Comparison of ENCODE assay signal across 19 cellular contexts in genomic region chr18:23752796-23753195, GRCh38.
DNase-seq lines count a peak whose midpoint lies in the region; ATAC-seq and TF ChIP-seq lines count a peak whose summit lies in the region.
"Had no signal": no experiment of that assay in that cellular context is flagged by ENCODE, and none has a peak within 500 bp of the region (broad histone marks: within the 10 kb centered on the region; RNA-seq: fewer than 3 reads in every experiment).

No MANE protein-coding gene starts in this region.

- H3K4me1 ChIP-seq in right atrium auricular region (no peaks in the 10 kb centered on the region), esophagus muscularis mucosa (peaks cover 0 to 21% (median 18%) of the 10 kb centered on the region in 4 donors), upper lobe of right lung (no peaks in the 10 kb centered on the region), spleen (no peaks in the 10 kb centered on the region)
- H3K4me1 ChIP-seq: left lung, right lobe of liver, transverse colon had no signal

- DNase-seq in Right ventricle myocardium inferior (ENCODE audit: missing footprints) (no peak), right atrium auricular region (ENCODE audit: low spot score) (no peak), esophagus muscularis mucosa (ENCODE audit: extremely low spot score) (peak; percentile 86), mesothelial cell of epicardium (ENCODE audit: low spot score in 2 of 2, unreplicated experiment in 2 of 2) (no peak), upper lobe of right lung (no peak), immature natural killer cell (no peak), spleen (no peak), T-helper 2 cell (no peak)
- DNase-seq: activated CD4-positive, alpha-beta T cell treated with anti-CD3 and anti-CD28 coated beads, Interleukin-2, amount 10 ng/mL, durations not matched to agents 7 days and 5 days; CD8-positive, alpha-beta T cell; cerebellar nuclear complex; EL; GOT3; left lung; NCI-H1417 treated with DMSO at 0.1 percent for 48 hours; right lobe of liver; transverse colon had no signal

- H3K36me3 ChIP-seq in right atrium auricular region (no peaks in the 10 kb centered on the region), esophagus muscularis mucosa (peaks cover 0 to 5% (median 0%) of the 10 kb centered on the region in 4 donors), upper lobe of right lung (no peaks in the 10 kb centered on the region), spleen (no peaks in the 10 kb centered on the region)
- H3K36me3 ChIP-seq: left lung, right lobe of liver, transverse colon had no signal

- intact Hi-C loops in Right ventricle myocardium inferior (cut with DNase I) (no loop called here), esophagus muscularis mucosa (cut with DNase I) (no loop called here), upper lobe of right lung (cut with DNase I) (no loop called here), spleen (cut with DNase I; ENCODE audit: low total_unique reads) (no loop called here)

- H3K27me3 Mint-ChIP-seq in mesothelial cell of epicardium (ENCODE audit: low read depth) (no peaks in the 10 kb centered on the region), immature natural killer cell (ENCODE audit: low read depth in 3 of 3) (peaks cover 3 to 8% (median 6%) of the 10 kb centered on the region in 3 donors)

- no peak for TF ChIP-seq EP300 in esophagus muscularis mucosa (IDR thresholded peaks at IDR 0.05)

- H3K27ac ChIP-seq in right atrium auricular region (no peak overlapping the region), esophagus muscularis mucosa (replicated peaks in 1 of 4) (peak overlapping the region in 1 of 4 donors; percentile 31), upper lobe of right lung (no peak overlapping the region), spleen (no peak overlapping the region)
- H3K27ac ChIP-seq: left lung, right lobe of liver, transverse colon had no signal

- H3K9me3 Mint-ChIP-seq in mesothelial cell of epicardium (peaks cover 10% of the 10 kb centered on the region), immature natural killer cell (no peaks in the 10 kb centered on the region)
- H3K9me3 Mint-ChIP-seq: activated naive CD4-positive, alpha-beta T cell treated with anti-CD3 and anti-CD28 coated beads, Interleukin-2, amount 50 U/mL, for 24 hours; nephron had no signal

- H3K4me3 ChIP-seq in right atrium auricular region (no peak overlapping the region), esophagus muscularis mucosa (no peak overlapping the region), upper lobe of right lung (no peak overlapping the region), spleen (no peak overlapping the region)
- H3K4me3 ChIP-seq: left lung, right lobe of liver, transverse colon had no signal

- TF ChIP-seq POLR2A in esophagus muscularis mucosa (IDR thresholded peaks at IDR 0.05; ENCODE audit: low read depth), result no peak
- TF ChIP-seq POLR2A in spleen (IDR thresholded peaks at IDR 0.05), result no peak

- TF ChIP-seq CTCF in right atrium auricular region (IDR thresholded peaks at IDR 0.05) (no peak), esophagus muscularis mucosa (IDR thresholded peaks at IDR 0.05) (no peak), mesothelial cell of epicardium (IDR thresholded peaks at IDR 0.05; ENCODE audit: unreplicated experiment) (no peak), upper lobe of right lung (IDR thresholded peaks at IDR 0.05) (no peak), spleen (IDR thresholded peaks at IDR 0.05 in 8 of 11, conservative IDR thresholded peaks at IDR 0.05 in 3 of 11) (no peak)

- peak; percentile 78 for ATAC-seq in Right ventricle myocardium inferior
- ATAC-seq in upper lobe of right lung, result peak; percentile 28
- ATAC-seq: CD8-positive, alpha-beta T cell; left lung; right lobe of liver had no signal

- H3K4me1 Mint-ChIP-seq in mesothelial cell of epicardium (peaks cover 10% of the 10 kb centered on the region), immature natural killer cell (no peaks in the 10 kb centered on the region)
- H3K4me1 Mint-ChIP-seq: activated CD4-positive, alpha-beta T cell treated with anti-CD3 and anti-CD28 coated beads, Interleukin-2, amount 10 ng/mL, durations not matched to agents 7 days and 5 days; activated naive CD4-positive, alpha-beta T cell treated with anti-CD3 and anti-CD28 coated beads, Interleukin-2, amount 50 U/mL, for 24 hours had no signal

- H3K9me3 ChIP-seq in right atrium auricular region (no peaks in the 10 kb centered on the region), esophagus muscularis mucosa (no peaks in the 10 kb centered on the region), upper lobe of right lung (no peaks in the 10 kb centered on the region), spleen (peaks cover 0 to 8% (median 0%) of the 10 kb centered on the region in 8 donors)
- H3K9me3 ChIP-seq: left lung, right lobe of liver, transverse colon had no signal

- H3K4me3 Mint-ChIP-seq in mesothelial cell of epicardium (no peak overlapping the region), immature natural killer cell (no peak overlapping the region)
- H3K4me3 Mint-ChIP-seq: activated CD4-positive, alpha-beta T cell treated with anti-CD3 and anti-CD28 coated beads, Interleukin-2, amount 10 ng/mL, durations not matched to agents 7 days and 5 days; activated naive CD4-positive, alpha-beta T cell treated with anti-CD3 and anti-CD28 coated beads, Interleukin-2, amount 50 U/mL, for 24 hours; CD8-positive, alpha-beta T cell; nephron had no signal

- peaks cover 2% of the 10 kb centered on the region for H3K36me3 Mint-ChIP-seq in mesothelial cell of epicardium
- no peaks in the 10 kb centered on the region for H3K36me3 Mint-ChIP-seq in immature natural killer cell
- H3K36me3 Mint-ChIP-seq: activated naive CD4-positive, alpha-beta T cell treated with anti-CD3 and anti-CD28 coated beads, Interleukin-2, amount 50 U/mL, for 24 hours; CD8-positive, alpha-beta T cell had no signal

- H3K27me3 ChIP-seq in right atrium auricular region (no peaks in the 10 kb centered on the region), esophagus muscularis mucosa (no peaks in the 10 kb centered on the region), upper lobe of right lung (no peaks in the 10 kb centered on the region), spleen (replicated peaks in 1 of 7) (no peaks in the 10 kb centered on the region)
- H3K27me3 ChIP-seq: left lung, right lobe of liver, transverse colon had no signal

- 67% methylated on average over 1 of the region's 1 CpG for WGBS in esophagus muscularis mucosa
- WGBS in spleen, 5 donors, result 92 to 100% (median 93%) methylated on average over 1 of the region's 1 CpG

- H3K27ac Mint-ChIP-seq in mesothelial cell of epicardium (peak overlapping the region; percentile 50), immature natural killer cell (no peak overlapping the region)
- H3K27ac Mint-ChIP-seq: activated CD4-positive, alpha-beta T cell treated with anti-CD3 and anti-CD28 coated beads, Interleukin-2, amount 10 ng/mL, durations not matched to agents 7 days and 5 days; activated naive CD4-positive, alpha-beta T cell treated with anti-CD3 and anti-CD28 coated beads, Interleukin-2, amount 50 U/mL, for 24 hours; CD8-positive, alpha-beta T cell had no signal
